In genomic region chr6:25138024-25138696, GRCh38 we compare ENCODE assay signal across 8 cellular contexts.
DNase-seq lines count a peak whose midpoint lies in the region; ATAC-seq and TF ChIP-seq lines count a peak whose summit lies in the region.

No MANE protein-coding gene starts in this region.

- peak overlapping the region; percentile 88 for H4K91ac ChIP-seq in IMR-90 (ENCODE audit: insufficient read depth, low read depth, low read length)

- no peaks in the 10 kb centered on the region for H3K79me1 ChIP-seq in IMR-90 (ENCODE audit: low read depth in 1 of 2, low read length in 2 of 2)

- dilution Hi-C loops in IMR-90 (cut with HindIII; ENCODE audit: low sequenced_read_pairs, unreplicated experiment) = no loop called here
- dilution Hi-C loops in mammary epithelial cell (cut with HindIII; ENCODE audit: low sequenced_read_pairs) = no loop called here

- H3K27ac ChIP-seq in IMR-90 (ENCODE audit: insufficient read depth, low read length) = peak overlapping the region; percentile 42
- peak overlapping the region; percentile 70 for H3K27ac ChIP-seq in VCaP
- peak overlapping the region; percentile 35 for H3K27ac ChIP-seq in mammary epithelial cell (ENCODE audit: insufficient read depth, low read depth, low read length)
- H3K27ac ChIP-seq in liver (ENCODE audit: low read depth in 1 of 2, low read length in 2 of 2) = peak overlapping the region; percentile 79 to 97

- DNase-seq in DMS153 treated with DMSO at 0.1 percent for 48 hours (lab: John Stamatoyannopoulos, UW; ENCODE audit: unreplicated experiment) = peak; percentile 54
- DNase-seq in IMR-90 = peak; percentile 62
- DNase-seq in mammary epithelial cell = peak; percentile 68
- peak; percentile 39 for DNase-seq in stimulated activated CD8-positive, alpha-beta memory T cell treated with anti-CD3 and anti-CD28 coated beads, Interleukin-15, amount 100 ng/mL, for 1 hour (ENCODE audit: low read depth)
- no peak for DNase-seq in OCI-M2 (lab: John Stamatoyannopoulos, UW; ENCODE audit: unreplicated experiment)

- TF ChIP-seq CTCF in IMR-90 (conservative IDR thresholded peaks at IDR 0.05; ENCODE audit: low read depth, low read length) (no peak; the same call in 1 of the 2 replicates), VCaP (conservative IDR thresholded peaks at IDR 0.05) (peak; percentile 54), mammary epithelial cell (conservative IDR thresholded peaks at IDR 0.05 in 1 of 2, IDR thresholded peaks at IDR 0.05 in 1 of 2; ENCODE audit: extremely low read depth in 1 of 2, insufficient read depth in 1 of 2, low read depth in 1 of 2, low read length in 2 of 2) (peak; percentile 25 to 38), liver (IDR thresholded peaks at IDR 0.05; ENCODE audit: low read depth, low read length, missing input control) (peak; percentile 22)

- H3K4me1 ChIP-seq in IMR-90 (ENCODE audit: control insufficient read depth, insufficient read depth, low read length) = no peaks in the 10 kb centered on the region
- peaks cover 12% of the 10 kb centered on the region for H3K4me1 ChIP-seq in mammary epithelial cell (ENCODE audit: insufficient read depth, low read length)
- H3K4me1 ChIP-seq in liver (ENCODE audit: control insufficient read depth in 4 of 4, insufficient read depth in 4 of 4, low read length in 3 of 4) = peaks cover 1 to 19% (median 9%) of the 10 kb centered on the region in 4 donors

- H3K9me3 ChIP-seq in IMR-90 (ENCODE audit: control insufficient read depth, insufficient read depth, low read length) = no peaks in the 10 kb centered on the region; the same call in 1 of the 2 replicates
- peaks cover under 1% of the 10 kb centered on the region for H3K9me3 ChIP-seq in mammary epithelial cell (replicated peaks; ENCODE audit: insufficient read depth, low read length)
- no peaks in the 10 kb centered on the region for H3K9me3 ChIP-seq in liver (ENCODE audit: control insufficient read depth in 4 of 4, low read length in 3 of 4)

- in situ Hi-C loops in IMR-90 (cut with MboI; ENCODE audit: low sequenced_read_pairs) = no loop called here
- in situ Hi-C loops in mammary epithelial cell (cut with MboI; ENCODE audit: low sequenced_read_pairs in 2 of 2) = no loop called here

- H4K8ac ChIP-seq in IMR-90 (ENCODE audit: low read depth in 2 of 2, low read length in 2 of 2) = peak overlapping the region; percentile 87 to 90

- ATAC-seq in GM21390 (IDR thresholded peaks at IDR 0.05; ENCODE audit: unreplicated experiment) (peak; percentile 92), IMR-90 (ENCODE audit: low read depth) (peak; percentile 91)

- TF ChIP-seq POLR2A in IMR-90 (IDR thresholded peaks at IDR 0.05; ENCODE audit: low read depth, low read length) = no peak

- H3K4me3 ChIP-seq in IMR-90 (ENCODE audit: insufficient read depth, low read depth, low read length) = peak overlapping the region; percentile 40; the same call in 1 of the 2 replicates
- peak overlapping the region; percentile 41 to 69 (median 49) for H3K4me3 ChIP-seq in mammary epithelial cell (replicated peaks in 1 of 3; ENCODE audit: insufficient read depth in 1 of 3, low read depth in 2 of 3, low read length in 3 of 3)
- peak overlapping the region; percentile 61 to 88 (median 63) for H3K4me3 ChIP-seq in liver (ENCODE audit: low read depth in 1 of 3, low read length in 3 of 3)

- intact Hi-C loops in IMR-90 (cut with micrococcal nuclease) (loop anchor here (10.0 kb wide), 1 partner anchor 417 kb away; no protein-coding TSS in a partner anchor), mammary epithelial cell (cut with micrococcal nuclease) (loop anchor here (1.0 kb wide), 1 partner anchor 85 kb away; no protein-coding TSS in a partner anchor)

- H3K9me1 ChIP-seq in IMR-90 (ENCODE audit: insufficient read depth, low read length) = peaks cover 3% of the 10 kb centered on the region; the same call in 1 of the 2 replicates

- H3K79me2 ChIP-seq in mammary epithelial cell (ENCODE audit: insufficient read depth, low read length) = no peaks in the 10 kb centered on the region

- no peaks in the 10 kb centered on the region for H3K36me3 ChIP-seq in IMR-90 (ENCODE audit: control insufficient read depth, insufficient read depth, low read length)
- H3K36me3 ChIP-seq in mammary epithelial cell (ENCODE audit: insufficient read depth, low read length) = no peaks in the 10 kb centered on the region
- no peaks in the 10 kb centered on the region for H3K36me3 ChIP-seq in liver (ENCODE audit: control insufficient read depth in 4 of 4, insufficient read depth in 3 of 4, low read depth in 1 of 4, low read length in 3 of 4)

- CTCF ChIA-PET in IMR-90 (lab: Yijun Ruan, JAX) = interaction anchor here (0.6 to 0.8 kb wide), 4 partner anchors 12 to 124 kb away, joined by 3 to 4 read pairs (median 3); no protein-coding TSS in a partner anchor
- CTCF ChIA-PET in mammary epithelial cell (lab: Charles Lee; ENCODE audit: low non-redundant PET) = no interaction called here

- H4K5ac ChIP-seq in IMR-90 (ENCODE audit: low read depth, low read length) = peak overlapping the region; percentile 40; the same call in 1 of the 2 replicates

- H3K56ac ChIP-seq in IMR-90 (ENCODE audit: extremely low read depth, insufficient read depth, low read length) = peak overlapping the region; percentile 90

- H2BK120ac ChIP-seq in IMR-90 (ENCODE audit: low read depth, low read length) = peak overlapping the region; percentile 93

- POLR2A ChIA-PET in IMR-90 (lab: Charles Lee; ENCODE audit: unreplicated experiment) = interaction anchor here (0.6 to 0.7 kb wide), 2 partner anchors 35 to 36 kb away, joined by 3 to 4 read pairs; no protein-coding TSS in a partner anchor

- H3K9ac ChIP-seq in IMR-90 (ENCODE audit: low read depth, low read length) (peak overlapping the region; percentile 8), mammary epithelial cell (ENCODE audit: insufficient read depth, low read length) (peak overlapping the region; percentile 60), liver (ENCODE audit: low read depth in 1 of 2, low read length in 2 of 2) (peak overlapping the region; percentile 49 to 97)

- H2BK5ac ChIP-seq in IMR-90 (ENCODE audit: low read depth, low read length, poor library complexity, severe bottlenecking) = peak overlapping the region; percentile 93

- H2BK15ac ChIP-seq in IMR-90 (ENCODE audit: low read depth, low read length) = peak overlapping the region; percentile 97

- H3K4ac ChIP-seq in IMR-90 (ENCODE audit: low read depth, low read length) = peak overlapping the region; percentile 83

- no peaks in the 10 kb centered on the region for H3K27me3 ChIP-seq in IMR-90 (ENCODE audit: control insufficient read depth, insufficient read depth, low read length)
- H3K27me3 ChIP-seq in mammary epithelial cell (ENCODE audit: insufficient read depth, low read length) = no peaks in the 10 kb centered on the region
- no peaks in the 10 kb centered on the region for H3K27me3 ChIP-seq in liver (ENCODE audit: control insufficient read depth in 4 of 4, insufficient read depth in 4 of 4, low read length in 3 of 4)

- peak overlapping the region; percentile 11; the same call in 1 of the 2 replicates for H2AK5ac ChIP-seq in IMR-90 (ENCODE audit: low read depth, low read length)

- peak overlapping the region; percentile 74 for H3K4me2 ChIP-seq in IMR-90 (ENCODE audit: low read depth, low read length)
- peak overlapping the region; percentile 90 for H3K4me2 ChIP-seq in mammary epithelial cell (ENCODE audit: insufficient read depth, low read depth, low read length)

- TF ChIP-seq RAD21 in IMR-90 (IDR thresholded peaks at IDR 0.05; ENCODE audit: low read length) (no peak), liver (IDR thresholded peaks at IDR 0.05) (peak; percentile 46 to 47)

- H3K23ac ChIP-seq in IMR-90 (ENCODE audit: low read depth, low read length) = peak overlapping the region; percentile 95

- BruUV-seq in IMR-90 (replicated peaks; lab: Mats Ljungman, UMichigan) = no TSS peak
- no TSS peak for BruUV-seq in mammary epithelial cell (replicated peaks; lab: Mats Ljungman, UMichigan)

- 39% methylated on average over 5 of the region's 10 CpGs; no CpG with 5 or more reads in 1 of the 2 experiments for WGBS in IMR-90 (ENCODE audit: extremely low coverage in 2 of 2, insufficient read length in 1 of 2), 2 experiments
- 8% methylated on average over 10 of the region's 10 CpGs for WGBS in mammary epithelial cell (ENCODE audit: low coverage, missing lambda C conversion rate)
- WGBS in liver = 13% methylated on average over 10 of the region's 10 CpGs

- peak overlapping the region; percentile 47; the same call in 1 of the 2 replicates for H3K18ac ChIP-seq in IMR-90 (ENCODE audit: low read depth, low read length)

- H2AK9ac ChIP-seq in IMR-90 (replicated peaks; ENCODE audit: low read depth, low read length, poor library complexity) = peak overlapping the region; percentile 57

- peak overlapping the region; percentile 83 for H3K14ac ChIP-seq in IMR-90 (replicated peaks; ENCODE audit: low read depth, low read length)

- H2AFZ ChIP-seq in IMR-90 (replicated peaks; ENCODE audit: low read length, poor library complexity) (peak overlapping the region; percentile 82), mammary epithelial cell (ENCODE audit: low read depth, low read length) (peak overlapping the region; percentile 92)

- H2BK20ac ChIP-seq in IMR-90 (ENCODE audit: low read depth, low read length) = peak overlapping the region; percentile 96

- H4K20me1 ChIP-seq in IMR-90 (ENCODE audit: insufficient read depth, low read length) (no peaks in the 10 kb centered on the region), mammary epithelial cell (ENCODE audit: insufficient read depth, low read length) (no peaks in the 10 kb centered on the region)

TF ChIP-seq in IMR-90, 13 proteins besides CTCF, POLR2A, EP300 and RAD21 (continues in another document):
- TF ChIP-seq MAFK (IDR thresholded peaks at IDR 0.05; ENCODE audit: low read depth, low read length) (no peak), MXI1 (IDR thresholded peaks at IDR 0.05; ENCODE audit: borderline replicate concordance, low read depth, low read length) (no peak), MAZ (IDR thresholded peaks at IDR 0.05; ENCODE audit: borderline replicate concordance, low read depth, low read length) (no peak), RFX5 (IDR thresholded peaks at IDR 0.05; ENCODE audit: low read depth, low read length) (no peak), RCOR1 (IDR thresholded peaks at IDR 0.05; ENCODE audit: insufficient replicate concordance, low read length) (no peak), NFE2L2 (IDR thresholded peaks at IDR 0.05; ENCODE audit: low read depth, low read length) (no peak)

TF ChIP-seq in liver, 16 proteins besides CTCF, POLR2A, EP300 and RAD21 (continues in another document):
- TF ChIP-seq GABPA (IDR thresholded peaks at IDR 0.05 in 1 of 2, conservative IDR thresholded peaks at IDR 0.05 in 1 of 2) (peak in 1 of 2 donors; percentile 18), HNF4A (conservative IDR thresholded peaks at IDR 0.05) (no peak), NR2F2 (IDR thresholded peaks at IDR 0.05) (peak; percentile 20), EGR1 (IDR thresholded peaks at IDR 0.05; ENCODE audit: low read depth in 2 of 2) (no peak), ATF3 (IDR thresholded peaks at IDR 0.05) (no peak), FOXA2 (IDR thresholded peaks at IDR 0.05) (no peak), HNF4G (IDR thresholded peaks at IDR 0.05) (no peak), JUND (IDR thresholded peaks at IDR 0.05) (no peak)

Comparison
In these comparisons a context has a peak if more than half of its experiments do, and no peak if none do; other contexts are left out.
1. H3K27ac ChIP-seq: peak in every context shown above with its lines; median percentile 88 in liver; 70 in VCaP; 42 in IMR-90; 35 in mammary epithelial cell.
2. H3K9ac ChIP-seq: peak in every context shown above with its lines; median percentile 73 in liver; 60 in mammary epithelial cell; 8 in IMR-90.